In genomic region chr2:41937921-41938708, GRCh38 we compare ENCODE assay signal across 15 cellular contexts.
A peak's percentile ranks its signal among the peaks of the same experiment; 100 is the strongest.
DNase-seq lines count a peak whose midpoint lies in the region; ATAC-seq and TF ChIP-seq lines count a peak whose summit lies in the region.
"Had no signal": no experiment of that assay in that cellular context is flagged by ENCODE, and none has a peak within 500 bp of the region (broad histone marks: within the 10 kb centered on the region; RNA-seq: fewer than 3 reads in every experiment).

No MANE protein-coding gene starts in this region.

- H3K4me3 ChIP-seq in GM23338 (peak overlapping the region; percentile 23; the same call in 1 of the 2 replicates), adipocyte (ENCODE audit: low read length) (no peak overlapping the region), right atrium auricular region (no peak overlapping the region)
- H3K4me3 ChIP-seq: GM12878, pancreas, tibial artery had no signal

- ATAC-seq in GM23338 (peak; percentile 28), GM19035 (IDR thresholded peaks at IDR 0.05; ENCODE audit: unreplicated experiment) (no peak), HG03469 (IDR thresholded peaks at IDR 0.05; ENCODE audit: unreplicated experiment) (no peak), GM21723 (IDR thresholded peaks at IDR 0.05; ENCODE audit: unreplicated experiment) (no peak)
- ATAC-seq: GM12878 had no signal

- peak overlapping the region; percentile 44 for H3K9ac ChIP-seq in adipocyte (ENCODE audit: low read length)

- no peaks in the 10 kb centered on the region for H4K20me1 ChIP-seq in GM23338 (replicated peaks; ENCODE audit: insufficient read depth)

- H3K27me3 ChIP-seq in GM23338 (ENCODE audit: insufficient read depth) (no peaks in the 10 kb centered on the region), adipocyte (replicated peaks; ENCODE audit: control insufficient read depth, insufficient read depth, low read length) (no peaks in the 10 kb centered on the region), right atrium auricular region (no peaks in the 10 kb centered on the region)
- H3K27me3 ChIP-seq: pancreas, tibial artery had no signal

- H3K9me2 ChIP-seq in GM23338 (ENCODE audit: insufficient read depth), result peaks cover 11% of the 10 kb centered on the region; the same call in 1 of the 2 replicates

- H2AFZ ChIP-seq in GM23338, result peak overlapping the region; percentile 38; the same call in 1 of the 2 replicates

- DNase-seq in GM23338 (ENCODE audit: low spot score) (peak; percentile 51), adipocyte (ENCODE audit: low read depth) (no peak), right atrium auricular region (ENCODE audit: low spot score) (no peak), retina (peak; percentile 45), COLO668 (lab: John Stamatoyannopoulos, UW; ENCODE audit: unreplicated experiment) (no peak)
- DNase-seq: activated B cell treated with CpG ODN at 0.5 μM for 24 hours, AML-193, pancreas, tibial artery had no signal

- peaks cover 19% of the 10 kb centered on the region for H3K4me1 ChIP-seq in GM23338 (ENCODE audit: insufficient read depth)
- peaks cover 54% of the 10 kb centered on the region for H3K4me1 ChIP-seq in adipocyte (ENCODE audit: control insufficient read depth, insufficient read depth, low read length)
- peaks cover 0 to 56% of the 10 kb centered on the region in 2 donors for H3K4me1 ChIP-seq in right atrium auricular region
- H3K4me1 ChIP-seq: pancreas had no signal

- peaks cover 3% of the 10 kb centered on the region; the same call in 1 of the 3 replicates for H3K36me3 Mint-ChIP-seq in GM23338 (ENCODE audit: low read depth)
- H3K36me3 Mint-ChIP-seq: activated naive CD8-positive, alpha-beta T cell; memory B cell had no signal

- no peaks in the 10 kb centered on the region for H3K79me2 ChIP-seq in GM23338 (replicated peaks; ENCODE audit: insufficient read depth)

- H3K27me3 Mint-ChIP-seq in GM23338 (ENCODE audit: insufficient read depth, low read depth, poor library complexity), result peaks cover 10% of the 10 kb centered on the region

- H3K4me1 Mint-ChIP-seq in GM23338, result peaks cover 51% of the 10 kb centered on the region
- H3K4me1 Mint-ChIP-seq: activated B cell treated with CpG ODN at 0.5 μM for 24 hours had no signal

- H3K27ac ChIP-seq in GM23338 (ENCODE audit: low read depth), result peak overlapping the region; percentile 86
- H3K27ac ChIP-seq in right atrium auricular region, result peak overlapping the region; percentile 38 to 65
- H3K27ac ChIP-seq: pancreas had no signal

- H3K9me3 ChIP-seq in adipocyte (ENCODE audit: control insufficient read depth, low read length) (no peaks in the 10 kb centered on the region), right atrium auricular region (no peaks in the 10 kb centered on the region)
- H3K9me3 ChIP-seq: pancreas, tibial artery had no signal

- H3K9me3 Mint-ChIP-seq in GM23338, result no peaks in the 10 kb centered on the region; the same call in 2 of the 3 replicates
- H3K9me3 Mint-ChIP-seq: activated B cell treated with CpG ODN at 0.5 μM for 24 hours, memory B cell had no signal

- H3K4me3 Mint-ChIP-seq in GM23338, result no peak overlapping the region; the same call in 2 of the 3 replicates
- H3K4me3 Mint-ChIP-seq: activated B cell treated with CpG ODN at 0.5 μM for 24 hours; activated naive CD8-positive, alpha-beta T cell; memory B cell had no signal

- H3F3A ChIP-seq in GM23338 (replicated peaks; ENCODE audit: low read depth), result no peaks in the 10 kb centered on the region

- TF ChIP-seq CTCF in GM23338 (conservative IDR thresholded peaks at IDR 0.05; ENCODE audit: low read depth in 2 of 2) (no peak), right atrium auricular region (IDR thresholded peaks at IDR 0.05) (no peak)

- peak overlapping the region; percentile 74; the same call in 1 of the 2 replicates for H3K27ac Mint-ChIP-seq in GM23338
- H3K27ac Mint-ChIP-seq: activated B cell treated with CpG ODN at 0.5 μM for 24 hours; activated naive CD8-positive, alpha-beta T cell; memory B cell had no signal

- H3K36me3 ChIP-seq in GM23338 (ENCODE audit: insufficient read depth), result no peaks in the 10 kb centered on the region
- H3K36me3 ChIP-seq in adipocyte (ENCODE audit: control insufficient read depth, insufficient read depth, low read length, severe bottlenecking), result no peaks in the 10 kb centered on the region
- H3K36me3 ChIP-seq in right atrium auricular region, result no peaks in the 10 kb centered on the region
- H3K36me3 ChIP-seq: pancreas, tibial artery had no signal

- H3K4me2 ChIP-seq in GM23338, result peak overlapping the region; percentile 63

TF ChIP-seq in GM23338, 12 proteins besides CTCF, POLR2A, EP300 and RAD21:
- TF ChIP-seq ZNF462 (CRISPR knock-in tag; IDR thresholded peaks at IDR 0.05) (peak; percentile 48; the same call in 1 of the 2 replicates), EZH2 (IDR thresholded peaks at IDR 0.05; ENCODE audit: low read depth, unreplicated experiment) (no peak)
TF ChIP-seq in GM23338: peak in this region for 1.

Comparison
In these comparisons a context has a peak if more than half of its experiments do, and no peak if none do; other contexts are left out.
1. DNase-seq: peak in GM23338 (single experiment) and retina (single experiment); none in adipocyte (single experiment), right atrium auricular region (single experiment) and COLO668 (single experiment).